ENCODE assay signal across 7 cellular contexts in genomic region chr14:76267322-76268012, GRCh38.
DNase-seq lines count a peak whose midpoint lies in the region; ATAC-seq and TF ChIP-seq lines count a peak whose summit lies in the region.

No MANE protein-coding gene starts in this region.

- no peaks in the 10 kb centered on the region for H3K36me3 ChIP-seq in aorta (ENCODE audit: control insufficient read depth in 1 of 2, insufficient read depth in 2 of 2, low read length in 1 of 2)

- ATAC-seq in naive B cell (ENCODE audit: low read depth in 2 of 2) (no peak), aorta (ENCODE audit: low FRiP score) (peak; percentile 82), HG02870 (IDR thresholded peaks at IDR 0.05; ENCODE audit: unreplicated experiment) (no peak)

- H3K4me1 Mint-ChIP-seq in naive B cell, result peaks cover 0 to 10% (median 3%) of the 10 kb centered on the region in 3 donors

- peaks cover 34 to 60% (median 45%) of the 10 kb centered on the region in 3 donors for H3K27me3 Mint-ChIP-seq in naive B cell

- H3K4me3 ChIP-seq in fibroblast of pulmonary artery (replicated peaks; ENCODE audit: low read depth, low read length) (peak overlapping the region; percentile 48), aorta (ENCODE audit: low read length in 2 of 2) (peak overlapping the region; percentile 6 to 45)

- CTCF ChIA-PET in RWPE1 (lab: Yijun Ruan, JAX), result no interaction called here

- H3K27ac ChIP-seq in RWPE1 (no peak overlapping the region), aorta (ENCODE audit: low read depth in 1 of 2, low read length in 2 of 2) (no peak overlapping the region)

- DNase-seq in GM10266 (ENCODE audit: extremely low spot score) (peak; percentile 65), RWPE1 (ENCODE audit: low spot score) (peak; percentile 71), fibroblast of pulmonary artery (ENCODE audit: low read depth) (peak; percentile 46), naive B cell (no peak), aorta (peak; percentile 69 to 92), SIG-M5 (lab: John Stamatoyannopoulos, UW) (no peak)

- no peaks in the 10 kb centered on the region for H3K27me3 ChIP-seq in aorta (ENCODE audit: control insufficient read depth in 1 of 2, insufficient read depth in 2 of 2, low read length in 1 of 2)

- H3K9me3 ChIP-seq in aorta (ENCODE audit: control insufficient read depth, low read length), result no peaks in the 10 kb centered on the region

- H3K27ac Mint-ChIP-seq in naive B cell, result peak overlapping the region in 1 of 6 donors; percentile 36

- peaks cover 0 to 8% of the 10 kb centered on the region in 2 donors for H3K36me3 Mint-ChIP-seq in naive B cell

- no peaks in the 10 kb centered on the region for H3K4me1 ChIP-seq in aorta (ENCODE audit: control insufficient read depth in 1 of 2, insufficient read depth in 2 of 2, low read length in 2 of 2)

- WGBS in aorta, 2 donors, result 25 to 26% methylated on average over 24 of the region's 24 CpGs

- TF ChIP-seq CTCF in GM10266 (IDR thresholded peaks at IDR 0.05; ENCODE audit: control insufficient read depth, insufficient read depth, low read depth, missing control alignments) (no peak), RWPE1 (conservative IDR thresholded peaks at IDR 0.05; ENCODE audit: low read depth) (no peak), fibroblast of pulmonary artery (IDR thresholded peaks at IDR 0.05; ENCODE audit: low read length, missing control alignments) (peak; percentile 35)

- peak overlapping the region in 6 of 8 donors; percentile 8 to 72 (median 48) for H3K4me3 Mint-ChIP-seq in naive B cell

- H3K9me3 Mint-ChIP-seq in naive B cell, result peaks cover 0 to 4% (median 0%) of the 10 kb centered on the region in 7 donors

- intact Hi-C loops in aorta (cut with DNase I), result no loop called here

- POLR2A ChIA-PET in RWPE1 (lab: Yijun Ruan, JAX; ENCODE audit: low non-redundant PET), result no interaction called here

Comparison
In these comparisons a context has a peak if more than half of its experiments do, and no peak if none do; other contexts are left out.
1. DNase-seq: peak in GM10266 (single experiment), RWPE1 (single experiment), fibroblast of pulmonary artery (single experiment) and aorta (2 of 2); none in naive B cell (single experiment) and SIG-M5 (single experiment).